In the genomic region with DNA sequence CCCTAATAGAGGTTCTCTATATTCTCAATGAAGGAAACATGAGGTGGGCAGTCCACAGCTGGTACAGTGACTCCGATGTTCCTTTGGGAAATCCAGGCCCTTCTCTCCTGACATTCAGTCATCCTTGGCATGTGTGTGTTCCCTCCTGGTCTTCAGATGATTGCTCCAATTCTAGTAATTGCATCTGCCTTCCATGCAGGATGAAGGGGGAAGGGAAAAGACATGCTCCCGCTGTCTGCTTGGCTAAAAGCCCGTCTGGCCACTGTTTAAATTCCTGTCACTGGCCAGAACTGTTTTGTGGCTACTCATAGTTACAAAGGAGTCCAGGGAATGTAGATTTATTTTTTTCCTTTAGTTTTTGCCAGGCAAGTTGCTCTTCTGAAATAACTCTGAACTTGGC, we compare ENCODE assay signal across 11 cellular contexts.
A peak's percentile ranks its signal among the peaks of the same experiment; 100 is the strongest.
DNase-seq lines count a peak whose midpoint lies in the region; ATAC-seq, FAIRE-seq and TF ChIP-seq lines count a peak whose summit lies in the region.
"Had no signal": no experiment of that assay in that cellular context is flagged by ENCODE, and none has a peak within 500 bp of the region (broad histone marks: within the 10 kb centered on the region; RNA-seq: fewer than 3 reads in every experiment).

No MANE protein-coding gene starts in this region.

- H4K20me1 ChIP-seq in GM23248 (ENCODE audit: insufficient read depth): no peaks in the 10 kb centered on the region

- no peak overlapping the region for H2AFZ ChIP-seq in GM23248

- H3F3A ChIP-seq in GM23248 (ENCODE audit: insufficient read depth): peaks cover 17% of the 10 kb centered on the region

- no peaks in the 10 kb centered on the region for H3K79me2 ChIP-seq in GM23248 (ENCODE audit: insufficient read depth)

- H3K36me3 ChIP-seq in GM23248 (ENCODE audit: low read depth) (no peaks in the 10 kb centered on the region), adrenal gland (replicated peaks in 1 of 2) (no peaks in the 10 kb centered on the region)

- H3K4me2 ChIP-seq in GM23248 (ENCODE audit: unreplicated experiment): peak overlapping the region; percentile 66

- no peaks in the 10 kb centered on the region for H3K9me3 ChIP-seq in GM23248 (ENCODE audit: low read depth)
- H3K9me3 ChIP-seq in adrenal gland (replicated peaks in 1 of 3): no peaks in the 10 kb centered on the region

- H3K4me3 ChIP-seq in GM23248: no peak overlapping the region
- no peak overlapping the region for H3K4me3 ChIP-seq in adrenal gland

- H3K27ac ChIP-seq in GM23248: peak overlapping the region; percentile 5; the same call in 1 of the 2 replicates
- no peak overlapping the region for H3K27ac ChIP-seq in adrenal gland

- H3K9me2 ChIP-seq in GM23248 (ENCODE audit: insufficient read depth): no peaks in the 10 kb centered on the region

- H3K27me3 ChIP-seq in GM23248 (replicated peaks; ENCODE audit: insufficient read depth): 0 out of 2 replicates have a peak, but pooled peaks cover 4% of the 10 kb centered on the region
- H3K27me3 ChIP-seq in adrenal gland: no peaks in the 10 kb centered on the region

- FAIRE-seq in GM12891 (lab: Jason Lieb, UNC): no peak

- no peak overlapping the region for H3K9ac ChIP-seq in GM23248

- TF ChIP-seq POLR2A in adrenal gland (IDR thresholded peaks at IDR 0.05) (no peak), GM12891 (IDR thresholded peaks at IDR 0.05; ENCODE audit: low read depth, low read length) (no peak)

- intact Hi-C loops in adrenal gland (cut with DNase I): no loop called here
- intact Hi-C loops in left cardiac atrium (cut with DNase I): no loop called here
- intact Hi-C loops in sciatic nerve (cut with DNase I): no loop called here

- ATAC-seq in left cardiac atrium: peak; percentile 75 to 89
- ATAC-seq in sciatic nerve: peak; percentile 63
- ATAC-seq in HG03097 (IDR thresholded peaks at IDR 0.05; ENCODE audit: low FRiP score, unreplicated experiment): no peak
- ATAC-seq: stimulated activated naive B cell treated with anti-CD40 and anti-IgM and Interleukin-4, amounts not matched to agents 10 μg/mL and 1 μg/mL and 100 μg/mL, for 72 hours had no signal

- DNase-seq in GM23248: peak; percentile 87
- peak in 6 of 7 donors; percentile 43 to 79 (median 57) for DNase-seq in adrenal gland
- DNase-seq in left cardiac atrium: peak; percentile 41
- no peak for DNase-seq in sciatic nerve (ENCODE audit: low spot score)
- DNase-seq in GM12891 (ENCODE audit: insufficient read length, low spot score): no peak
- DNase-seq in HuH-7.5 (ENCODE audit: low spot score): no peak
- DNase-seq: activated CD8-positive, alpha-beta memory T cell treated with anti-CD3 and anti-CD28 coated beads for 24 hours; DMS79; nephron progenitor cell; stimulated activated naive B cell treated with anti-CD40 and anti-IgM and Interleukin-4, amounts not matched to agents 10 μg/mL and 1 μg/mL and 100 μg/mL, for 72 hours had no signal

- H3K4me1 ChIP-seq in GM23248 (ENCODE audit: insufficient read depth) (peaks cover 17% of the 10 kb centered on the region), adrenal gland (replicated peaks in 1 of 2) (peaks cover 0 to 6% of the 10 kb centered on the region in 2 donors)

- in situ Hi-C loops in GM23248 (cut with MboI): no loop called here

- TF ChIP-seq CTCF in adrenal gland (IDR thresholded peaks at IDR 0.05): no peak

- 0 to 1% methylated on average over 3 of the region's 3 CpGs for WGBS in GM23248 (ENCODE audit: low coverage in 1 of 2, low lambda C conversion rate in 2 of 2, missing lambda C conversion rate in 2 of 2), 2 experiments
- WGBS in adrenal gland, 4 donors: 63 to 73% (median 63%) methylated on average over 3 of the region's 3 CpGs

TF ChIP-seq in GM12891, 5 proteins besides CTCF, POLR2A, EP300 and RAD21:
- TF ChIP-seq POU2F2 (IDR thresholded peaks at IDR 0.05; ENCODE audit: low read depth, low read length) (no peak), POLR2AphosphoS5 (IDR thresholded peaks at IDR 0.05; ENCODE audit: low read depth, low read length) (no peak), TAF1 (IDR thresholded peaks at IDR 0.05; ENCODE audit: low read depth, low read length) (no peak), SPI1 (IDR thresholded peaks at IDR 0.05; ENCODE audit: low read depth, low read length) (no peak), PAX5 (IDR thresholded peaks at IDR 0.05; ENCODE audit: insufficient read depth, low read length, severe bottlenecking) (no peak)
TF ChIP-seq in GM12891: peak in this region for 0.

Comparison
In these comparisons a context has a peak if more than half of its experiments do, and no peak if none do; other contexts are left out.
1. DNase-seq: peak in GM23248 (single experiment), adrenal gland (6 of 7) and left cardiac atrium (single experiment); none in sciatic nerve (single experiment), GM12891 (single experiment) and HuH-7.5 (single experiment).